ENCODE assay signal across 8 cellular contexts in genomic region chr15:80989110-80989517, GRCh38. TPM values are rescaled to one million over a fixed set of nuclear protein-coding genes. Genes with fewer than 3 reads are reported as not detected.
A peak's percentile ranks its signal among the peaks of the same experiment; 100 is the strongest.
DNase-seq lines count a peak whose midpoint lies in the region; FAIRE-seq and TF ChIP-seq lines count a peak whose summit lies in the region.

No MANE protein-coding gene starts in this region.

- H3K4me2 ChIP-seq in H9 (ENCODE audit: insufficient read depth, insufficient read length, low read length): peak overlapping the region; percentile 100

- WGBS in H9 (ENCODE audit: extremely low coverage, insufficient read length, low lambda C conversion rate): no CpG with 5 or more reads among the region's 7 CpGs
- 2% methylated on average over 7 of the region's 7 CpGs for whole genome bisulfite sequencing in prostate gland

- H3K4ac ChIP-seq in H9 (ENCODE audit: low read depth, low read length): no peak overlapping the region

- no peaks in the 10 kb centered on the region for H4K20me1 ChIP-seq in H9 (ENCODE audit: control insufficient read depth, insufficient read depth, insufficient read length)

- peak overlapping the region; percentile 55 for H4K91ac ChIP-seq in H9 (ENCODE audit: insufficient read length, low read depth, low read length)

- DNase-seq in H9: no peak
- DNase-seq in SW480 (ENCODE audit: low spot score): peak; percentile 26
- no peak for DNase-seq in fibroblast of villous mesenchyme (ENCODE audit: low read depth)
- DNase-seq in prostate gland (ENCODE audit: low spot score): no peak
- no peak for DNase-seq in dermis blood vessel endothelial cell
- no peak for DNase-seq in H54 (ENCODE audit: insufficient read length, low spot score)
- DNase-seq in GM12892 (ENCODE audit: insufficient read length): no peak

- peaks cover 12% of the 10 kb centered on the region for H3K79me1 ChIP-seq in H9 (ENCODE audit: insufficient read depth, low read depth, low read length, poor library complexity, severe bottlenecking)

- H3K4me3 ChIP-seq in fibroblast of villous mesenchyme (ENCODE audit: low read depth, low read length): peak overlapping the region; percentile 88
- H3K4me3 ChIP-seq in prostate gland: peak overlapping the region; percentile 72 to 89

- TF ChIP-seq POLR2A in prostate gland (IDR thresholded peaks at IDR 0.05) (no peak), H54 (IDR thresholded peaks at IDR 0.05; ENCODE audit: low read depth, low read length) (no peak), GM12892 (IDR thresholded peaks at IDR 0.05; ENCODE audit: low read depth, low read length) (no peak)

- no peak overlapping the region for H2BK20ac ChIP-seq in H9 (ENCODE audit: low read depth, low read length, poor library complexity, severe bottlenecking)

- H3K79me2 ChIP-seq in H9 (ENCODE audit: insufficient read depth, low read length): peaks cover 37% of the 10 kb centered on the region

- H3K27ac ChIP-seq in C4-2B (peak overlapping the region; percentile 81), H9 (ENCODE audit: insufficient read length, low read depth, low read length) (no peak overlapping the region), prostate gland (peak overlapping the region; percentile 80 to 82)

- no peak overlapping the region for H2BK120ac ChIP-seq in H9 (ENCODE audit: low read depth, low read length, poor library complexity, severe bottlenecking)

- H3K4me1 ChIP-seq in H9 (ENCODE audit: insufficient read depth, low read length): peaks cover 2% of the 10 kb centered on the region; the same call in 1 of the 2 replicates
- H3K4me1 ChIP-seq in prostate gland (replicated peaks): no peaks in the 10 kb centered on the region

- peak overlapping the region; percentile 93 to 99 (median 98); a peak in 6 of 7 replicates for H3K27ac Mint-ChIP-seq in H9

- no peak for FAIRE-seq in H54 (lab: Jason Lieb, UNC)
- no peak for FAIRE-seq in GM12892 (lab: Jason Lieb, UNC)

- intact Hi-C loops in prostate gland (cut with DNase I): no loop called here

- peak overlapping the region; percentile 65 for H3K23ac ChIP-seq in H9 (ENCODE audit: insufficient read length, low read depth, low read length)

- H2AFZ ChIP-seq in H9 (ENCODE audit: low read length): no peak overlapping the region

- no peaks in the 10 kb centered on the region for H3K36me3 ChIP-seq in prostate gland

- H3K9ac ChIP-seq in H9 (ENCODE audit: extremely low read depth, insufficient read length, low read length): peak overlapping the region; percentile 99

- peak overlapping the region; percentile 67 for H3K18ac ChIP-seq in H9 (ENCODE audit: insufficient read length, low read depth, low read length)

- H3K9me3 ChIP-seq in H9 (ENCODE audit: control insufficient read depth, low read depth, low read length) (no peaks in the 10 kb centered on the region), prostate gland (no peaks in the 10 kb centered on the region)

- no peak overlapping the region for H3T11ph ChIP-seq in H9 (ENCODE audit: low read length)

- peaks cover 34 to 43% of the 10 kb centered on the region in 2 experiments for H3K4me1 Mint-ChIP-seq in H9

- H2AK5ac ChIP-seq in H9 (ENCODE audit: insufficient read length, low read length): no peak overlapping the region

- no peak overlapping the region for H2BK12ac ChIP-seq in H9 (ENCODE audit: insufficient read length, low read depth, low read length)

- H3K36me3 Mint-ChIP-seq in H9 (ENCODE audit: insufficient read depth in 1 of 3, low read depth in 3 of 3): peaks cover 0 to 9% (median 2%) of the 10 kb centered on the region in 3 experiments; a peak in 5 of 7 replicates

- peak overlapping the region; percentile 5 for H3K56ac ChIP-seq in H9 (ENCODE audit: insufficient read length, low read depth, low read length)

- H4K8ac ChIP-seq in H9 (replicated peaks; ENCODE audit: insufficient read length, low read depth, low read length): peak overlapping the region; percentile 94

- H3K27me3 ChIP-seq in H9 (ENCODE audit: insufficient read depth, low read length) (no peaks in the 10 kb centered on the region), prostate gland (replicated peaks; ENCODE audit: insufficient read depth) (no peaks in the 10 kb centered on the region)

- H2BK5ac ChIP-seq in H9 (ENCODE audit: insufficient read length, low read length): peak overlapping the region; percentile 3

- H4K5ac ChIP-seq in H9 (ENCODE audit: insufficient read length, low read depth, low read length): peak overlapping the region; percentile 49

- H3K14ac ChIP-seq in H9 (ENCODE audit: insufficient read depth, low read length): peak overlapping the region; percentile 91

- TF ChIP-seq CTCF in C4-2B (conservative IDR thresholded peaks at IDR 0.05): no peak
- TF ChIP-seq CTCF in H9 (conservative IDR thresholded peaks at IDR 0.05): no peak
- TF ChIP-seq CTCF in fibroblast of villous mesenchyme (IDR thresholded peaks at IDR 0.05; ENCODE audit: insufficient read depth, low read depth, low read length): no peak
- no peak for TF ChIP-seq CTCF in prostate gland (IDR thresholded peaks at IDR 0.05)

- no peaks in the 10 kb centered on the region for H3K27me3 Mint-ChIP-seq in H9 (ENCODE audit: low read depth)

- no peak overlapping the region for H2BK15ac ChIP-seq in H9 (ENCODE audit: low read depth, low read length)

- peak overlapping the region; percentile 98 to 100 for H3K4me3 Mint-ChIP-seq in H9

- H3K23me2 ChIP-seq in H9 (ENCODE audit: insufficient read length, low read depth, low read length, poor library complexity, severe bottlenecking): peaks cover 8% of the 10 kb centered on the region

- H3K9me3 Mint-ChIP-seq in H9: no peaks in the 10 kb centered on the region

RNA-seq across cellular contexts. Expression of gene MESD, which starts 0.5 kb away (rescaled TPM):
- 29.1 and 30.1 TPM in 2 replicates for total RNA-seq in H9 (2021)
- 17.1 and 24.2 TPM in 2 replicates for total RNA-seq in fibroblast of villous mesenchyme
- total RNA-seq in prostate gland: 10 to 100 TPM; 28.0 to 33.9 TPM
- total RNA-seq in dermis blood vessel endothelial cell: 17.0 and 24.3 TPM in 2 replicates
- polyA plus RNA-seq in GM12892 (2012; ENCODE audit: missing spikeins): 12.7 TPM

RNA-seq across cellular contexts. Expression of gene TLNRD1, which starts 11.6 kb away (rescaled TPM):
- total RNA-seq in H9 (2021): 19.3 and 20.2 TPM in 2 replicates
- total RNA-seq in fibroblast of villous mesenchyme: 13.4 and 15.8 TPM in 2 replicates
- total RNA-seq in prostate gland: 10 to 100 TPM; 19.3 to 25.4 TPM
- total RNA-seq in dermis blood vessel endothelial cell: 20.8 and 25.4 TPM in 2 replicates
- polyA plus RNA-seq in GM12892 (2012; ENCODE audit: missing spikeins): 3.5 TPM
